Comparison of ENCODE assay signal across 10 cellular contexts in the genomic region with DNA sequence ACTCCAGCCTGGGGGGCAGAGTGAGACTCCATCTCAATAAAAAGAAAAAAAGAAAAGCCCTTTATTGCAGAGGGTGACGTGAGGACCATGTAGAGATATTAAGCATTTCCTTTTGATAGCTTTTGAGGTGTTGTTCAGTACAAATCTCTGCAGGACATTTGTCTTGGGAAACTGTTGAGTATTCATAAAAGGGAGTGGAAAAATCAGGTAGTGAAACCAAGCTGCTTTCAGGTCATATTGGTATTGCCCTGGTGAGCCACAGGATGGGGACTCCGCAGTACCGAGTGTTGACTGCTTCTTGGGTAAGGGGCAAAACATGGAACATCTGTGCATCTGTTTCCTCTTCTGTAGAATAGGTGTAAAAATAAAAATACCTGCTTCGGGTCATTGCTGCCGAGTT. TPM values are rescaled to one million over a fixed set of nuclear protein-coding genes. Genes with fewer than 3 reads are reported as not detected.
DNase-seq lines count a peak whose midpoint lies in the region; ATAC-seq, FAIRE-seq and TF ChIP-seq lines count a peak whose summit lies in the region.
"Had no signal": no experiment of that assay in that cellular context is flagged by ENCODE, and none has a peak within 500 bp of the region (broad histone marks: within the 10 kb centered on the region; RNA-seq: fewer than 3 reads in every experiment).

No MANE protein-coding gene starts in this region.

- POLR2A ChIA-PET in HepG2 (lab: Yijun Ruan, JAX): interaction anchor here (12.6 kb wide), 1 partner anchor 10 kb away, joined by 120 read pairs; a partner anchor contains a TSS

- no peak for TF ChIP-seq RAD21 in HepG2 (CRISPR knock-in tag; IDR thresholded peaks at IDR 0.05)

- in situ Hi-C loops in HepG2 (cut with HindIII; ENCODE audit: extremely low pct_ligation_motif_present, low pct_unique_long_range_greater_than_20kb): no loop called here

- H3K36me3 ChIP-seq in OCI-LY3 (replicated peaks; ENCODE audit: low read depth, low read length): no peaks in the 10 kb centered on the region
- H3K36me3 ChIP-seq in thoracic aorta: peaks cover 8% of the 10 kb centered on the region
- H3K36me3 ChIP-seq in HepG2 (replicated peaks in 1 of 2; ENCODE audit: control insufficient read depth in 1 of 2, insufficient read depth in 2 of 2, low read length in 2 of 2): peaks cover 0 to 4% of the 10 kb centered on the region in 2 experiments; a peak in 1 of 5 replicates

- H2AFZ ChIP-seq in OCI-LY3 (ENCODE audit: low read depth, low read length) (no peak overlapping the region), HepG2 (ENCODE audit: low read length) (no peak overlapping the region)

- no peak overlapping the region for H3K4me3 ChIP-seq in OCI-LY3 (ENCODE audit: low read length)
- H3K4me3 ChIP-seq in thoracic aorta: no peak overlapping the region
- no peak overlapping the region for H3K4me3 ChIP-seq in HepG2 (replicated peaks in 1 of 3; ENCODE audit: insufficient read depth in 1 of 3, low read depth in 2 of 3, low read length in 3 of 3)

- TF ChIP-seq EP300 in HepG2 (IDR thresholded peaks at IDR 0.05; ENCODE audit: low read depth in 2 of 2, low read length in 2 of 2): no peak
- no peak for TF ChIP-seq EP300 in HepG2 (CRISPR knock-in tag; IDR thresholded peaks at IDR 0.05; ENCODE audit: borderline replicate concordance)

- WGBS in HepG2 (ENCODE audit: low lambda C conversion rate): 62% methylated on average over 5 of the region's 5 CpGs

- CTCF ChIA-PET in HepG2 (lab: Yijun Ruan, JAX; ENCODE audit: low intra/inter-chr PET ratio, low total read pairs): no interaction called here

- TF ChIP-seq POLR2A in HepG2 (IDR thresholded peaks at IDR 0.05; ENCODE audit: insufficient read depth in 1 of 2, low read depth in 2 of 2, low read length in 2 of 2): no peak

- H3K9ac ChIP-seq in OCI-LY3 (ENCODE audit: low read length): no peak overlapping the region
- H3K9ac ChIP-seq in HepG2 (ENCODE audit: insufficient read depth, low read depth, low read length): no peak overlapping the region

- DNase-seq in activated CD4-positive, alpha-beta T cell treated with anti-CD3 and anti-CD28 coated beads for 48 hours: peak; percentile 19
- no peak for DNase-seq in activated CD4-positive, alpha-beta T cell treated with anti-CD3 and anti-CD28 coated beads, Interleukin-2, amount 50 U/mL, for 48 hours
- DNase-seq in thoracic aorta (ENCODE audit: low spot score) (no peak), SIG-M5 (lab: John Stamatoyannopoulos, UW) (no peak), SK-N-DZ (ENCODE audit: low spot score) (no peak), HepG2 (ENCODE audit: low spot score) (no peak)
- DNase-seq: stimulated activated CD4-positive, alpha-beta T cell treated with anti-CD3 and anti-CD28 coated beads, Interleukin-4, amount 100 ng/mL, for 24 hours had no signal

- H3K79me2 ChIP-seq in OCI-LY3 (ENCODE audit: low read length) (no peaks in the 10 kb centered on the region), HepG2 (ENCODE audit: insufficient read depth, low read length) (no peaks in the 10 kb centered on the region)

- no TSS peak for BruUV-seq in HepG2 (replicated peaks; lab: Mats Ljungman, UMichigan)

- H4K20me1 ChIP-seq in OCI-LY3 (ENCODE audit: insufficient read depth, low read length): peaks cover 12% of the 10 kb centered on the region; the same call in 1 of the 2 replicates
- H4K20me1 ChIP-seq in HepG2 (ENCODE audit: insufficient read depth, low read length): no peaks in the 10 kb centered on the region

- peaks cover 36% of the 10 kb centered on the region for H3K4me1 ChIP-seq in OCI-LY3 (ENCODE audit: low read length)
- peaks cover 29 to 53% of the 10 kb centered on the region in 2 donors for H3K4me1 ChIP-seq in thoracic aorta (ENCODE audit: control insufficient read depth in 1 of 2, low read depth in 2 of 2)
- H3K4me1 ChIP-seq in HepG2 (ENCODE audit: insufficient read depth, low read length): peaks cover 78% of the 10 kb centered on the region

- peaks cover 43% of the 10 kb centered on the region for H3K27me3 ChIP-seq in OCI-LY3 (ENCODE audit: low read depth, low read length)
- no peaks in the 10 kb centered on the region for H3K27me3 ChIP-seq in thoracic aorta (replicated peaks; ENCODE audit: insufficient read depth)
- H3K27me3 ChIP-seq in HepG2 (ENCODE audit: control insufficient read depth in 1 of 2, insufficient read depth in 2 of 2, low read length in 2 of 2): no peaks in the 10 kb centered on the region

- intact Hi-C loops in HepG2 (cut with micrococcal nuclease; ENCODE audit: unreplicated experiment): no loop called here

- TF ChIP-seq CTCF in OCI-LY3 (IDR thresholded peaks at IDR 0.05; ENCODE audit: low read depth, low read length) (no peak), thoracic aorta (IDR thresholded peaks at IDR 0.05) (no peak), HepG2 (CRISPR knock-in tag; IDR thresholded peaks at IDR 0.05) (no peak)

- FAIRE-seq in HepG2 (lab: Jason Lieb, UNC): no peak
- FAIRE-seq: colon had no signal

- H3K27ac ChIP-seq in OCI-LY3 (ENCODE audit: low read length) (no peak overlapping the region), thoracic aorta (peak overlapping the region; percentile 87 to 88), HepG2 (ENCODE audit: extremely low read length, insufficient read depth, low read length) (no peak overlapping the region)

- peak overlapping the region; percentile 29; the same call in 1 of the 2 replicates for H3K4me2 ChIP-seq in OCI-LY3 (ENCODE audit: low read length)
- no peak overlapping the region for H3K4me2 ChIP-seq in HepG2 (ENCODE audit: low read depth, low read length)

- H3K9me3 ChIP-seq in OCI-LY3 (ENCODE audit: insufficient read depth, low read length) (no peaks in the 10 kb centered on the region), thoracic aorta (no peaks in the 10 kb centered on the region), HepG2 (ENCODE audit: low read length) (no peaks in the 10 kb centered on the region)

- ATAC-seq in HG02852 (IDR thresholded peaks at IDR 0.05; ENCODE audit: unreplicated experiment) (peak; percentile 63), thoracic aorta (ENCODE audit: insufficient number of reproducible peaks, low FRiP score, low read depth) (no peak), HepG2 (no peak)

RNA-seq across cellular contexts. Expression of a gene that starts 9.9 kb away (rescaled TPM):
- total RNA-seq in thoracic aorta (100 to 1,000 TPM; 254 to 283 TPM), HepG2 (2016; rRNA removed; fragmentation: Illumina TruSeq; extraction: Trizol) (10.1 and 11.4 TPM in 2 replicates)
- polyA plus RNA-seq in SK-N-DZ (2014; cell fraction: cytosol; rRNA removed): 12.7 and 22.0 TPM in 2 replicates
- 34.3 and 39.4 TPM in 2 replicates for polyA plus RNA-seq in SK-N-DZ (2014; cell fraction: nucleus; rRNA removed)
- 1.5 and 2.1 TPM in 2 replicates for total RNA-seq in HepG2 (2016; cell fraction: cytosol; rRNA removed; fragmentation: Illumina TruSeq; extraction: Trizol; ENCODE audit: low read depth)
- total RNA-seq in HepG2 (2016; cell fraction: insoluble cytoplasmic fraction; rRNA removed; fragmentation: Illumina TruSeq; extraction: Trizol): 11.8 and 12.0 TPM in 2 replicates
- 3.9 and 4.1 TPM in 2 replicates for total RNA-seq in HepG2 (2016; cell fraction: membrane; rRNA removed; fragmentation: Illumina TruSeq; extraction: Trizol)
- total RNA-seq in HepG2 (2016; cell fraction: nucleus; rRNA removed; fragmentation: Illumina TruSeq; extraction: Trizol): 32.1 and 34.1 TPM in 2 replicates
- polyA plus RNA-seq in HepG2 (2011; rRNA removed): 6.3 and 10.0 TPM in 2 replicates
- 4.4 and 4.5 TPM in 2 replicates for polyA plus RNA-seq in HepG2 (2011; cell fraction: cytosol; rRNA removed)
- 9.3 and 10.4 TPM in 2 replicates for polyA plus RNA-seq in HepG2 (2011; cell fraction: nucleus; rRNA removed)
- polyA plus RNA-seq in HepG2 (2012): 9.7 and 13.7 TPM in 2 replicates
- polyA plus RNA-seq in HepG2 (2016; cell fraction: cytosol; fragmentation: Illumina TruSeq; extraction: Trizol; ENCODE audit: low read depth): 0.59 and 0.74 TPM in 2 replicates
- polyA plus RNA-seq in HepG2 (2016; cell fraction: insoluble cytoplasmic fraction; fragmentation: Illumina TruSeq; extraction: Trizol; ENCODE audit: low read depth): 5.4 and 5.7 TPM in 2 replicates
- 0.90 and 1.2 TPM in 2 replicates for polyA plus RNA-seq in HepG2 (2016; cell fraction: membrane; fragmentation: Illumina TruSeq; extraction: Trizol; ENCODE audit: low read depth)
- polyA plus RNA-seq in HepG2 (2016; cell fraction: nucleus; fragmentation: Illumina TruSeq; extraction: Trizol; ENCODE audit: insufficient read depth, low read depth): 12.6 and 14.0 TPM in 2 replicates
- 31.4 and 330 TPM in 2 replicates for polyA minus RNA-seq in HepG2 (2011; rRNA and poly(A)+ RNA removed; ENCODE audit: low replicate concordance)
- polyA minus RNA-seq in HepG2 (2011; cell fraction: cytosol; rRNA and poly(A)+ RNA removed): 12.1 and 15.5 TPM in 2 replicates
- polyA minus RNA-seq in HepG2 (2011; cell fraction: nucleus; rRNA and poly(A)+ RNA removed): 75.3 and 85.2 TPM in 2 replicates

RNA-seq across cellular contexts. Expression of a gene that starts 36.0 kb away (rescaled TPM):
- total RNA-seq in thoracic aorta (10 to 100 TPM; 35.0 to 63.5 TPM), HepG2 (2016; rRNA removed; fragmentation: Illumina TruSeq; extraction: Trizol) (14.1 and 28.9 TPM in 2 replicates)
- 25.8 and 27.2 TPM in 2 replicates for polyA plus RNA-seq in SK-N-DZ (2014; cell fraction: cytosol; rRNA removed)
- 12.5 and 13.7 TPM in 2 replicates for polyA plus RNA-seq in SK-N-DZ (2014; cell fraction: nucleus; rRNA removed)
- 9.1 and 10.4 TPM in 2 replicates for total RNA-seq in HepG2 (2016; cell fraction: cytosol; rRNA removed; fragmentation: Illumina TruSeq; extraction: Trizol; ENCODE audit: low read depth)
- total RNA-seq in HepG2 (2016; cell fraction: insoluble cytoplasmic fraction; rRNA removed; fragmentation: Illumina TruSeq; extraction: Trizol): 15.7 and 30.9 TPM in 2 replicates
- total RNA-seq in HepG2 (2016; cell fraction: membrane; rRNA removed; fragmentation: Illumina TruSeq; extraction: Trizol): 10.4 and 11.0 TPM in 2 replicates
- 35.9 and 39.6 TPM in 2 replicates for total RNA-seq in HepG2 (2016; cell fraction: nucleus; rRNA removed; fragmentation: Illumina TruSeq; extraction: Trizol)
- polyA plus RNA-seq in HepG2 (2011; rRNA removed): 18.5 and 19.4 TPM in 2 replicates
- polyA plus RNA-seq in HepG2 (2011; cell fraction: cytosol; rRNA removed): 25.4 and 26.1 TPM in 2 replicates
- 23.9 and 25.8 TPM in 2 replicates for polyA plus RNA-seq in HepG2 (2011; cell fraction: nucleus; rRNA removed)
- polyA plus RNA-seq in HepG2 (2012): 13.5 and 16.1 TPM in 2 replicates
- polyA plus RNA-seq in HepG2 (2016; cell fraction: cytosol; fragmentation: Illumina TruSeq; extraction: Trizol; ENCODE audit: low read depth): 2.1 and 2.6 TPM in 2 replicates
- polyA plus RNA-seq in HepG2 (2016; cell fraction: insoluble cytoplasmic fraction; fragmentation: Illumina TruSeq; extraction: Trizol; ENCODE audit: low read depth): 11.5 and 12.3 TPM in 2 replicates
- polyA plus RNA-seq in HepG2 (2016; cell fraction: membrane; fragmentation: Illumina TruSeq; extraction: Trizol; ENCODE audit: low read depth): 4.8 and 5.8 TPM in 2 replicates
- 26.9 and 28.6 TPM in 2 replicates for polyA plus RNA-seq in HepG2 (2016; cell fraction: nucleus; fragmentation: Illumina TruSeq; extraction: Trizol; ENCODE audit: insufficient read depth, low read depth)
- 41.6 and 45.0 TPM in 2 replicates for polyA minus RNA-seq in HepG2 (2011; rRNA and poly(A)+ RNA removed; ENCODE audit: low replicate concordance)
- 10.6 and 13.7 TPM in 2 replicates for polyA minus RNA-seq in HepG2 (2011; cell fraction: cytosol; rRNA and poly(A)+ RNA removed)
- polyA minus RNA-seq in HepG2 (2011; cell fraction: nucleus; rRNA and poly(A)+ RNA removed): 63.1 and 66.0 TPM in 2 replicates

Comparison
In these comparisons a context has a peak if more than half of its experiments do, and no peak if none do; other contexts are left out.
1. H3K27ac ChIP-seq: peak in thoracic aorta (2 of 2); none in OCI-LY3 (single experiment) and HepG2 (single experiment).
2. RNA of a gene that starts 9.9 kb away (total RNA-seq): 254 to 283 TPM in thoracic aorta; 1.5 to 34.1 TPM in HepG2; every median in the first group is over 4 times any median in the second.